In genomic region chr7:81143856-81144255, GRCh38 we compare ENCODE assay signal across 25 cellular contexts.
"Had no signal": no experiment of that assay in that cellular context is flagged by ENCODE, and none has a peak within 500 bp of the region (broad histone marks: within the 10 kb centered on the region; RNA-seq: fewer than 3 reads in every experiment).

No MANE protein-coding gene starts in this region.

- H3K4me2 ChIP-seq: hepatocyte had no signal

- H3K9me3 Mint-ChIP-seq: dendritic cell treated with granulocyte-macrophage colony-stimulating factor and Interleukin-4, amounts not matched to agents 40 ng/mL and 50 ng/mL, for 4 days had no signal

- DNase-seq: colonic mucosa; cortex of kidney; dermis blood vessel endothelial cell; dorsolateral prefrontal cortex; effector CD4-positive, alpha-beta T cell; effector CD8-positive, alpha-beta T cell; effector memory CD4-positive, alpha-beta T cell; effector memory CD8-positive, alpha-beta T cell; erythroblast; esophagus squamous epithelium; foreskin fibroblast; foreskin keratinocyte; foreskin melanocyte; gastrocnemius medialis; glutamatergic neuron; head of caudate nucleus; heart left ventricle; heart right ventricle had no signal

- H3K36me3 ChIP-seq: colonic mucosa, esophagus muscularis mucosa, esophagus squamous epithelium, gastrocnemius medialis, gastroesophageal sphincter, heart left ventricle, heart right ventricle had no signal

- H3K27me3 ChIP-seq: colonic mucosa, esophagus muscularis mucosa, esophagus squamous epithelium, foreskin keratinocyte, gastrocnemius medialis, gastroesophageal sphincter, heart left ventricle, heart right ventricle, hepatocyte had no signal

- H3K4me1 ChIP-seq: colonic mucosa, esophagus muscularis mucosa, esophagus squamous epithelium, foreskin keratinocyte, gastrocnemius medialis, gastroesophageal sphincter had no signal

- H3K4me3 ChIP-seq: colonic mucosa, coronary artery, dorsolateral prefrontal cortex, esophagus muscularis mucosa, esophagus squamous epithelium, gastrocnemius medialis, gastroesophageal sphincter, heart left ventricle, heart right ventricle, hepatocyte had no signal

- H3K79me2 ChIP-seq: hepatocyte had no signal

- ATAC-seq: effector memory CD8-positive, alpha-beta T cell; esophagus mucosa; foreskin keratinocyte; gastrocnemius medialis; gastroesophageal sphincter; heart left ventricle; heart right ventricle had no signal

- H3K27me3 Mint-ChIP-seq: dendritic cell treated with granulocyte-macrophage colony-stimulating factor and Interleukin-4, amounts not matched to agents 40 ng/mL and 50 ng/mL, for 4 days; effector memory CD8-positive, alpha-beta T cell had no signal

- H3K9me3 ChIP-seq: colonic mucosa, esophagus muscularis mucosa, esophagus squamous epithelium, gastrocnemius medialis, gastroesophageal sphincter, heart left ventricle, heart right ventricle had no signal

- H2AFZ ChIP-seq: hepatocyte had no signal

- H3K27ac ChIP-seq: colonic mucosa, coronary artery, dorsolateral prefrontal cortex, epithelial cell of prostate, esophagus muscularis mucosa, esophagus squamous epithelium, foreskin keratinocyte, gastrocnemius medialis, gastroesophageal sphincter, heart left ventricle, heart right ventricle, hepatocyte had no signal

- H3K27ac Mint-ChIP-seq: dendritic cell treated with granulocyte-macrophage colony-stimulating factor and Interleukin-4, amounts not matched to agents 40 ng/mL and 50 ng/mL, for 4 days; effector memory CD8-positive, alpha-beta T cell had no signal

- H3K4me3 Mint-ChIP-seq: dendritic cell treated with granulocyte-macrophage colony-stimulating factor and Interleukin-4, amounts not matched to agents 40 ng/mL and 50 ng/mL, for 4 days; effector memory CD8-positive, alpha-beta T cell had no signal
